In genomic region chr17:32445497-32445896, GRCh38 we compare ENCODE assay signal across 8 cellular contexts. TPM values are rescaled to one million over a fixed set of nuclear protein-coding genes. Genes with fewer than 3 reads are reported as not detected.
DNase-seq lines count a peak whose midpoint lies in the region; ATAC-seq and TF ChIP-seq lines count a peak whose summit lies in the region.

No MANE protein-coding gene starts in this region.

- no peaks in the 10 kb centered on the region for H3K36me3 ChIP-seq in kidney epithelial cell (ENCODE audit: control insufficient read depth, insufficient read depth, low read length)
- no peaks in the 10 kb centered on the region for H3K36me3 ChIP-seq in testis (ENCODE audit: low read depth, missing control alignments)

- H3K9me3 ChIP-seq in testis = no peaks in the 10 kb centered on the region

- DNase-seq in T-helper 1 cell (no peak), kidney epithelial cell (ENCODE audit: low read depth) (no peak), testis (no peak), sciatic nerve (ENCODE audit: low spot score) (no peak), LoVo (ENCODE audit: low spot score) (no peak)
- no peak for DNase-seq in activated naive CD8-positive, alpha-beta T cell treated with anti-CD3 and anti-CD28 coated beads, Interleukin-2, amount 10 ng/mL, durations not matched to agents 7 days and 5 days

- POLR2A ChIA-PET in activated naive CD8-positive, alpha-beta T cell treated with anti-CD3 and anti-CD28 coated beads, Interleukin-2, amount 10 ng/mL, durations not matched to agents 7 days and 5 days (lab: Charles Lee) = interaction anchor here (0.7 to 1.6 kb wide), 4 partner anchors 41 to 192 kb away, joined by 3 to 7 read pairs (median 4); no protein-coding TSS in a partner anchor

- peak overlapping the region; percentile 97 for H3K4me3 Mint-ChIP-seq in T-helper 1 cell treated with Interleukin-12 subunit alpha and Interleukin-12 subunit beta and Interleukin-4 antibody, amounts not matched to agents 30 μg/mL and 1 μg/mL, for 36 hours
- H3K4me3 Mint-ChIP-seq in activated naive CD8-positive, alpha-beta T cell treated with anti-CD3 and anti-CD28 coated beads, Interleukin-2, amount 10 ng/mL, durations not matched to agents 7 days and 5 days = peak overlapping the region; percentile 88

- no peak for TF ChIP-seq CTCF in kidney epithelial cell (IDR thresholded peaks at IDR 0.05; ENCODE audit: insufficient read depth, low read length, poor library complexity, severe bottlenecking)
- no peak for TF ChIP-seq CTCF in testis (IDR thresholded peaks at IDR 0.05)

- peaks cover 3% of the 10 kb centered on the region for H3K4me1 ChIP-seq in testis

- ATAC-seq in activated naive CD8-positive, alpha-beta T cell treated with anti-CD3 and anti-CD28 coated beads, Interleukin-2, amount 10 ng/mL, durations not matched to agents 7 days and 5 days (ENCODE audit: low read depth) = no peak
- ATAC-seq in sciatic nerve (no peak), GM21515 (IDR thresholded peaks at IDR 0.05; ENCODE audit: unreplicated experiment) (no peak)

- peak overlapping the region in 1 of 2 donors; percentile 76 for H3K27ac ChIP-seq in testis

- H3K9me3 Mint-ChIP-seq in T-helper 1 cell treated with Interleukin-12 subunit alpha and Interleukin-12 subunit beta and Interleukin-4 antibody, amounts not matched to agents 30 μg/mL and 1 μg/mL, for 36 hours = no peaks in the 10 kb centered on the region
- no peaks in the 10 kb centered on the region for H3K9me3 Mint-ChIP-seq in activated naive CD8-positive, alpha-beta T cell treated with anti-CD3 and anti-CD28 coated beads, Interleukin-2, amount 10 ng/mL, durations not matched to agents 7 days and 5 days

- TF ChIP-seq POLR2A in testis (IDR thresholded peaks at IDR 0.05) = no peak

- 9 to 16% methylated on average over 6 of the region's 6 CpGs for WGBS in testis, 2 donors

- H3K27me3 Mint-ChIP-seq in T-helper 1 cell treated with Interleukin-12 subunit alpha and Interleukin-12 subunit beta and Interleukin-4 antibody, amounts not matched to agents 30 μg/mL and 1 μg/mL, for 36 hours (ENCODE audit: low read depth) = peaks cover 16% of the 10 kb centered on the region
- H3K27me3 Mint-ChIP-seq in activated naive CD8-positive, alpha-beta T cell treated with anti-CD3 and anti-CD28 coated beads, Interleukin-2, amount 10 ng/mL, durations not matched to agents 7 days and 5 days = peaks cover 25% of the 10 kb centered on the region

- intact Hi-C loops in testis (cut with DNase I; ENCODE audit: low total_unique reads) (no loop called here), sciatic nerve (cut with DNase I) (no loop called here)

- H3K4me3 ChIP-seq in kidney epithelial cell (ENCODE audit: low read depth, low read length) = peak overlapping the region; percentile 82
- peak overlapping the region; percentile 81 to 86 for H3K4me3 ChIP-seq in testis

- H3K27me3 ChIP-seq in kidney epithelial cell (ENCODE audit: control insufficient read depth, insufficient read depth, low read length) (no peaks in the 10 kb centered on the region), testis (no peaks in the 10 kb centered on the region)

- peaks cover 46% of the 10 kb centered on the region for H3K4me1 Mint-ChIP-seq in T-helper 1 cell treated with Interleukin-12 subunit alpha and Interleukin-12 subunit beta and Interleukin-4 antibody, amounts not matched to agents 30 μg/mL and 1 μg/mL, for 36 hours (ENCODE audit: low read depth)
- peaks cover 38% of the 10 kb centered on the region for H3K4me1 Mint-ChIP-seq in activated naive CD8-positive, alpha-beta T cell treated with anti-CD3 and anti-CD28 coated beads, Interleukin-2, amount 10 ng/mL, durations not matched to agents 7 days and 5 days

- peak overlapping the region; percentile 86 for H3K27ac Mint-ChIP-seq in T-helper 1 cell treated with Interleukin-12 subunit alpha and Interleukin-12 subunit beta and Interleukin-4 antibody, amounts not matched to agents 30 μg/mL and 1 μg/mL, for 36 hours
- H3K27ac Mint-ChIP-seq in activated naive CD8-positive, alpha-beta T cell treated with anti-CD3 and anti-CD28 coated beads, Interleukin-2, amount 10 ng/mL, durations not matched to agents 7 days and 5 days = peak overlapping the region; percentile 73

- H3K36me3 Mint-ChIP-seq in T-helper 1 cell treated with Interleukin-12 subunit alpha and Interleukin-12 subunit beta and Interleukin-4 antibody, amounts not matched to agents 30 μg/mL and 1 μg/mL, for 36 hours (ENCODE audit: low read depth) = peaks cover 26% of the 10 kb centered on the region
- peaks cover 16% of the 10 kb centered on the region for H3K36me3 Mint-ChIP-seq in activated naive CD8-positive, alpha-beta T cell treated with anti-CD3 and anti-CD28 coated beads, Interleukin-2, amount 10 ng/mL, durations not matched to agents 7 days and 5 days

RNA-seq across cellular contexts. Expression of gene PSMD11, which starts 1.2 kb away (rescaled TPM):
- 10 to 100 TPM; 68.3 to 75.1 TPM for total RNA-seq in activated naive CD8-positive, alpha-beta T cell treated with anti-CD3 and anti-CD28 coated beads, Interleukin-2, amount 10 ng/mL, durations not matched to agents 7 days and 5 days
- total RNA-seq in kidney epithelial cell (73.7 and 107 TPM in 2 replicates), testis (10 to 100 TPM; 53.2 to 59.3 TPM), sciatic nerve (58.8 TPM)
- 99.0 TPM for polyA plus RNA-seq in testis (ENCODE audit: insufficient read depth, low read depth, low replicate concordance)

RNA-seq across cellular contexts. Expression of gene CDK5R1, which starts 41.3 kb away (rescaled TPM):
- 1 to 10 TPM; 8.1 to 8.4 TPM for total RNA-seq in activated naive CD8-positive, alpha-beta T cell treated with anti-CD3 and anti-CD28 coated beads, Interleukin-2, amount 10 ng/mL, durations not matched to agents 7 days and 5 days
- 16.0 and 17.4 TPM in 2 replicates for total RNA-seq in kidney epithelial cell
- 10 to 100 TPM; 13.2 to 17.0 TPM for total RNA-seq in testis
- 16.2 TPM for polyA plus RNA-seq in testis (ENCODE audit: insufficient read depth, low read depth, low replicate concordance)
- 1.3 TPM for total RNA-seq in sciatic nerve
